Comparison of ENCODE assay signal across 8 cellular contexts in genomic region chr2:44981714-44982108, GRCh38. TPM values are rescaled to one million over a fixed set of nuclear protein-coding genes. Genes with fewer than 3 reads are reported as not detected.
DNase-seq lines count a peak whose midpoint lies in the region; ATAC-seq and TF ChIP-seq lines count a peak whose summit lies in the region.

No MANE protein-coding gene starts in this region.

- H3K9me3 Mint-ChIP-seq in CD4-positive, alpha-beta T cell, result no peaks in the 10 kb centered on the region
- H3K9me3 Mint-ChIP-seq in activated CD4-positive, alpha-beta memory T cell treated with anti-CD3 and anti-CD28 coated beads for 36 hours, result no peaks in the 10 kb centered on the region

- no peak for ATAC-seq in CD4-positive, alpha-beta T cell (ENCODE audit: poor library complexity)
- ATAC-seq in GM18907 (IDR thresholded peaks at IDR 0.05; ENCODE audit: unreplicated experiment), result no peak

- no peak overlapping the region for H2BK12ac ChIP-seq in mesenchymal stem cell (ENCODE audit: low read length in 2 of 2)

- H3K36me3 ChIP-seq in mesenchymal stem cell (ENCODE audit: control insufficient read depth in 1 of 2, insufficient read depth in 2 of 2, low read depth in 1 of 2, low read length in 2 of 2), result no peaks in the 10 kb centered on the region

- H3K9me3 ChIP-seq in CD4-positive, alpha-beta T cell (ENCODE audit: control insufficient read depth, low read length), result no peaks in the 10 kb centered on the region
- peaks cover 5% of the 10 kb centered on the region for H3K9me3 ChIP-seq in mesenchymal stem cell (ENCODE audit: control insufficient read depth, low read length)

- no peak overlapping the region for H3K27ac Mint-ChIP-seq in CD4-positive, alpha-beta T cell
- H3K27ac Mint-ChIP-seq in activated CD4-positive, alpha-beta memory T cell treated with anti-CD3 and anti-CD28 coated beads for 36 hours, result no peak overlapping the region

- no peak overlapping the region for H3K4me3 ChIP-seq in mesenchymal stem cell (ENCODE audit: insufficient read depth in 1 of 2, low read depth in 1 of 2, low read length in 2 of 2)

- no peak overlapping the region for H3K4me2 ChIP-seq in mesenchymal stem cell (ENCODE audit: low read length, poor library complexity, severe bottlenecking)

- H3K27ac ChIP-seq in CD4-positive, alpha-beta T cell (ENCODE audit: low read depth, low read length), result no peak overlapping the region
- H3K27ac ChIP-seq in mesenchymal stem cell (ENCODE audit: low read length, poor library complexity, severe bottlenecking), result no peak overlapping the region

- H3K4me1 ChIP-seq in mesenchymal stem cell (ENCODE audit: control insufficient read depth, insufficient read depth, low read depth, low read length), result peaks cover 2% of the 10 kb centered on the region

- no peak overlapping the region for H2BK120ac ChIP-seq in mesenchymal stem cell (ENCODE audit: low read depth, low read length)

- H3K4me1 Mint-ChIP-seq in CD4-positive, alpha-beta T cell (ENCODE audit: low read depth), result no peaks in the 10 kb centered on the region
- H3K4me1 Mint-ChIP-seq in activated CD4-positive, alpha-beta memory T cell treated with anti-CD3 and anti-CD28 coated beads for 36 hours (ENCODE audit: low read depth), result peaks cover 3% of the 10 kb centered on the region

- no peak overlapping the region for H2AFZ ChIP-seq in mesenchymal stem cell (ENCODE audit: low read depth, low read length)

- H3K9ac ChIP-seq in mesenchymal stem cell (ENCODE audit: low read length), result no peak overlapping the region

- 16% methylated on average over 14 of the region's 14 CpGs for WGBS in mesenchymal stem cell

- no peaks in the 10 kb centered on the region for H3K79me1 ChIP-seq in mesenchymal stem cell (replicated peaks; ENCODE audit: low read length, poor library complexity, severe bottlenecking)

- DNase-seq in CD4-positive, alpha-beta T cell, result peak; percentile 38 to 72 (median 54)
- DNase-seq in HK-2 (ENCODE audit: unreplicated experiment) (peak; percentile 73), NCI-H774 (lab: John Stamatoyannopoulos, UW) (peak; percentile 57), mesenchymal stem cell (peak; percentile 63)
- DNase-seq in activated CD4-positive, alpha-beta memory T cell treated with anti-CD3 and anti-CD28 coated beads for 36 hours, result peak; percentile 75
- peak; percentile 51 for DNase-seq in effector CD4-positive, alpha-beta T cell
- peak; percentile 63 for DNase-seq in stimulated activated CD8-positive, alpha-beta memory T cell treated with anti-CD3 and anti-CD28 coated beads, Interleukin-15, amount 100 ng/mL, for 24 hours (ENCODE audit: low read depth)

- TF ChIP-seq CTCF in CD4-positive, alpha-beta T cell (IDR thresholded peaks at IDR 0.05), result peak; percentile 89

- H3K36me3 Mint-ChIP-seq in CD4-positive, alpha-beta T cell (ENCODE audit: low read depth), result no peaks in the 10 kb centered on the region
- no peaks in the 10 kb centered on the region for H3K36me3 Mint-ChIP-seq in activated CD4-positive, alpha-beta memory T cell treated with anti-CD3 and anti-CD28 coated beads for 36 hours

- H4K91ac ChIP-seq in mesenchymal stem cell (ENCODE audit: low read length), result no peak overlapping the region

- H3K27me3 Mint-ChIP-seq in CD4-positive, alpha-beta T cell, result peaks cover 57% of the 10 kb centered on the region
- H3K27me3 Mint-ChIP-seq in activated CD4-positive, alpha-beta memory T cell treated with anti-CD3 and anti-CD28 coated beads for 36 hours, result peaks cover 26% of the 10 kb centered on the region

- H3K23ac ChIP-seq in mesenchymal stem cell (ENCODE audit: low read length in 2 of 2), result no peak overlapping the region

- H2BK5ac ChIP-seq in mesenchymal stem cell (ENCODE audit: low read depth, low read length, poor library complexity, severe bottlenecking), result no peak overlapping the region

- H3K4me3 Mint-ChIP-seq in CD4-positive, alpha-beta T cell, result no peak overlapping the region
- H3K4me3 Mint-ChIP-seq in activated CD4-positive, alpha-beta memory T cell treated with anti-CD3 and anti-CD28 coated beads for 36 hours, result no peak overlapping the region

- H2AK5ac ChIP-seq in mesenchymal stem cell (ENCODE audit: low read length, severe bottlenecking), result no peak overlapping the region

- no peak overlapping the region for H3K14ac ChIP-seq in mesenchymal stem cell (ENCODE audit: low read length in 2 of 2)

- H2BK15ac ChIP-seq in mesenchymal stem cell (ENCODE audit: low read depth, poor library complexity, severe bottlenecking), result no peak overlapping the region

- POLR2A ChIA-PET in CD4-positive, alpha-beta T cell (lab: Charles Lee), result no interaction called here
- POLR2A ChIA-PET in activated CD4-positive, alpha-beta memory T cell treated with anti-CD3 and anti-CD28 coated beads for 36 hours (lab: Charles Lee), result no interaction called here

- CTCF ChIA-PET in CD4-positive, alpha-beta T cell (lab: Charles Lee), result interaction anchor here (1.5 to 2.4 kb wide), 3 partner anchors 8 to 597 kb away, joined by 3 to 19 read pairs (median 5); no protein-coding TSS in a partner anchor
- CTCF ChIA-PET in activated CD4-positive, alpha-beta memory T cell treated with anti-CD3 and anti-CD28 coated beads for 36 hours (lab: Charles Lee), result interaction anchor here (0.7 to 4.5 kb wide), 30 partner anchors 9 to 918 kb away, joined by 3 to 134 read pairs (median 5); no protein-coding TSS in a partner anchor

- peaks cover 13% of the 10 kb centered on the region for H3K27me3 ChIP-seq in CD4-positive, alpha-beta T cell (ENCODE audit: control insufficient read depth, insufficient read depth, low read length)
- H3K27me3 ChIP-seq in mesenchymal stem cell (ENCODE audit: control insufficient read depth in 1 of 2, insufficient read depth in 1 of 2, low read length in 2 of 2), result peaks cover 13 to 17% of the 10 kb centered on the region in 2 experiments

- H3K18ac ChIP-seq in mesenchymal stem cell (ENCODE audit: low read depth in 1 of 2, low read length in 2 of 2), result no peak overlapping the region

- intact Hi-C loops in CD4-positive, alpha-beta T cell (cut with DNase I, micrococcal nuclease), result loop anchor here (1.0 to 5.0 kb wide), 4 partner anchors 513 to 797 kb away; no protein-coding TSS in a partner anchor
- intact Hi-C loops in activated CD4-positive, alpha-beta memory T cell treated with anti-CD3 and anti-CD28 coated beads for 36 hours (cut with micrococcal nuclease), result loop anchor here (1.0 kb wide), 2 partner anchors 513 to 597 kb away; no protein-coding TSS in a partner anchor

- H4K8ac ChIP-seq in mesenchymal stem cell (ENCODE audit: low read length), result no peak overlapping the region

- H3K4ac ChIP-seq in mesenchymal stem cell (ENCODE audit: low read depth in 1 of 2, low read length in 2 of 2), result no peak overlapping the region

RNA-seq across cellular contexts. Expression of gene SIX2, which starts 27.5 kb away (rescaled TPM):
- total RNA-seq in CD4-positive, alpha-beta T cell, result not detected
- total RNA-seq in activated CD4-positive, alpha-beta memory T cell treated with anti-CD3 and anti-CD28 coated beads for 36 hours, result not detected
- 0.03 TPM for polyA plus RNA-seq in mesenchymal stem cell (2013, experiment 1 of 2)
- polyA plus RNA-seq in mesenchymal stem cell (2013, experiment 2 of 2), result 0.04 TPM

RNA-seq across cellular contexts. Expression of gene SIX3, which starts 40.2 kb away (rescaled TPM):
- not detected for total RNA-seq in CD4-positive, alpha-beta T cell
- total RNA-seq in activated CD4-positive, alpha-beta memory T cell treated with anti-CD3 and anti-CD28 coated beads for 36 hours, result not detected
- polyA plus RNA-seq in mesenchymal stem cell (2013, experiment 1 of 2), result not detected
- polyA plus RNA-seq in mesenchymal stem cell (2013, experiment 2 of 2), result not detected
